Comparison of ENCODE assay signal across 19 cellular contexts in the genomic region with DNA sequence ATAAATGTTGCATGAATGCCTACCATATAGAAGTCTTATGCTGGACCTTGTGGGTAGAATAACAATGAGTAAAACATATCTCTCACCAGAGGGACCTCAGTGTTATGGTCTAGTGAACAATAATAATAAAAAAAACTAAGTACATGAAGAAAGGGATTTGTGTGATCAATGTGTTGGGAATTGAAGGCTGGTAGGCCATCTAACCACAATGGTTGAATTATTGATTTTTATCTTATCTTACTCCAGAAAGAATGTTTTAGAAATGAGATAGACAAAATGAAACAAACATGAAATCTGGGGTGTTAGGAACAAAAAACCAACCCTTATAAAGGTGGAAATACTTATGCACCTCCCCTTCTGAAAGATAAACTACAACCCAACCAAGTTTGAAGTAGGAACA.
"Had no signal": no experiment of that assay in that cellular context is flagged by ENCODE, and none has a peak within 500 bp of the region (broad histone marks: within the 10 kb centered on the region; RNA-seq: fewer than 3 reads in every experiment).

No MANE protein-coding gene starts in this region.

- H3K79me2 ChIP-seq: hepatocyte had no signal

- H2AFZ ChIP-seq: hepatocyte had no signal

- H3K27me3 ChIP-seq: hepatocyte had no signal

- FAIRE-seq: bronchial epithelial cell had no signal

- ATAC-seq: activated CD8-positive, alpha-beta T cell treated with anti-CD3 and anti-CD28 coated beads for 36 hours; T-cell had no signal

- H3K9me3 Mint-ChIP-seq: activated CD4-positive, alpha-beta T cell treated with anti-CD3 and anti-CD28 coated beads, Interleukin-2, amount 10 ng/mL, durations not matched to agents 24 days and 14 days; activated CD8-positive, alpha-beta T cell treated with anti-CD3 and anti-CD28 coated beads for 36 hours; activated naive CD8-positive, alpha-beta T cell treated with anti-CD3 and anti-CD28 coated beads, Interleukin-2, amount 10 ng/mL, durations not matched to agents 7 days and 5 days; activated T-cell treated with anti-CD3 and anti-CD28 coated beads, Interleukin-2, amount 50 U/mL, for 24 hours; activated T-helper 2 cell treated with anti-CD3 and anti-CD28 coated beads, Interferon-gamma antibody, Interleukin-2, Interleukin-4, amounts not matched to agents 10 μg/mL and 5 μg/mL and 100 μg/mL, durations not matched to agents 14 hours and 24 hours and 36 hours; mesothelial cell of epicardium; nephron; T-cell had no signal

- H3K4me3 Mint-ChIP-seq: activated CD4-positive, alpha-beta T cell treated with anti-CD3 and anti-CD28 coated beads, Interleukin-2, amount 10 ng/mL, durations not matched to agents 24 days and 14 days; activated CD8-positive, alpha-beta T cell treated with anti-CD3 and anti-CD28 coated beads for 36 hours; activated naive CD8-positive, alpha-beta T cell treated with anti-CD3 and anti-CD28 coated beads, Interleukin-2, amount 10 ng/mL, durations not matched to agents 7 days and 5 days; activated T-cell treated with anti-CD3 and anti-CD28 coated beads, Interleukin-2, amount 50 U/mL, for 24 hours; mesothelial cell of epicardium; nephron; T-cell had no signal

- H3K4me1 Mint-ChIP-seq: activated CD4-positive, alpha-beta T cell treated with anti-CD3 and anti-CD28 coated beads, Interleukin-2, amount 10 ng/mL, durations not matched to agents 24 days and 14 days; activated naive CD8-positive, alpha-beta T cell treated with anti-CD3 and anti-CD28 coated beads, Interleukin-2, amount 10 ng/mL, durations not matched to agents 7 days and 5 days; T-cell had no signal

- H3K27ac Mint-ChIP-seq: activated CD4-positive, alpha-beta T cell treated with anti-CD3 and anti-CD28 coated beads, Interleukin-2, amount 10 ng/mL, durations not matched to agents 24 days and 14 days; activated CD8-positive, alpha-beta T cell treated with anti-CD3 and anti-CD28 coated beads for 36 hours; activated naive CD8-positive, alpha-beta T cell treated with anti-CD3 and anti-CD28 coated beads, Interleukin-2, amount 10 ng/mL, durations not matched to agents 7 days and 5 days; activated T-cell treated with anti-CD3 and anti-CD28 coated beads, Interleukin-2, amount 50 U/mL, for 24 hours; activated T-helper 2 cell treated with anti-CD3 and anti-CD28 coated beads, Interferon-gamma antibody, Interleukin-2, Interleukin-4, amounts not matched to agents 10 μg/mL and 5 μg/mL and 100 μg/mL, durations not matched to agents 14 hours and 24 hours and 36 hours; mesothelial cell of epicardium; T-cell had no signal

- H3K4me2 ChIP-seq: hepatocyte had no signal

- H3K27me3 Mint-ChIP-seq: activated CD4-positive, alpha-beta T cell treated with anti-CD3 and anti-CD28 coated beads, Interleukin-2, amount 10 ng/mL, durations not matched to agents 24 days and 14 days; activated CD8-positive, alpha-beta T cell treated with anti-CD3 and anti-CD28 coated beads for 36 hours; activated T-cell treated with anti-CD3 and anti-CD28 coated beads, Interleukin-2, amount 50 U/mL, for 24 hours had no signal

- H3K27ac ChIP-seq: hepatocyte had no signal

- DNase-seq: activated CD4-positive, alpha-beta T cell treated with anti-CD3 and anti-CD28 coated beads, Interleukin-2, amount 10 ng/mL, durations not matched to agents 24 days and 14 days; activated CD4-positive, CD25-positive, alpha-beta regulatory T cell; activated CD8-positive, alpha-beta T cell treated with anti-CD3 and anti-CD28 coated beads for 36 hours; activated naive CD4-positive, alpha-beta T cell treated with Interleukin-2 at 50 U/mL for 16 hours; activated naive CD8-positive, alpha-beta T cell treated with anti-CD3 and anti-CD28 coated beads, Interleukin-2, amount 10 ng/mL, durations not matched to agents 7 days and 5 days; activated T-cell treated with anti-CD3 and anti-CD28 coated beads, Interleukin-2, amount 50 U/mL, for 24 hours; anterior cingulate cortex; cerebellar nuclear complex; effector CD4-positive, alpha-beta T cell; nucleus accumbens; posterior cingulate gyrus; stimulated activated naive CD4-positive, alpha-beta T cell; T-cell had no signal

- H3K36me3 Mint-ChIP-seq: activated naive CD8-positive, alpha-beta T cell treated with anti-CD3 and anti-CD28 coated beads, Interleukin-2, amount 10 ng/mL, durations not matched to agents 7 days and 5 days; mesothelial cell of epicardium; T-cell had no signal

- H3K4me3 ChIP-seq: hepatocyte, lung had no signal
